Comparison of ENCODE assay signal across 24 cellular contexts in the genomic region with DNA sequence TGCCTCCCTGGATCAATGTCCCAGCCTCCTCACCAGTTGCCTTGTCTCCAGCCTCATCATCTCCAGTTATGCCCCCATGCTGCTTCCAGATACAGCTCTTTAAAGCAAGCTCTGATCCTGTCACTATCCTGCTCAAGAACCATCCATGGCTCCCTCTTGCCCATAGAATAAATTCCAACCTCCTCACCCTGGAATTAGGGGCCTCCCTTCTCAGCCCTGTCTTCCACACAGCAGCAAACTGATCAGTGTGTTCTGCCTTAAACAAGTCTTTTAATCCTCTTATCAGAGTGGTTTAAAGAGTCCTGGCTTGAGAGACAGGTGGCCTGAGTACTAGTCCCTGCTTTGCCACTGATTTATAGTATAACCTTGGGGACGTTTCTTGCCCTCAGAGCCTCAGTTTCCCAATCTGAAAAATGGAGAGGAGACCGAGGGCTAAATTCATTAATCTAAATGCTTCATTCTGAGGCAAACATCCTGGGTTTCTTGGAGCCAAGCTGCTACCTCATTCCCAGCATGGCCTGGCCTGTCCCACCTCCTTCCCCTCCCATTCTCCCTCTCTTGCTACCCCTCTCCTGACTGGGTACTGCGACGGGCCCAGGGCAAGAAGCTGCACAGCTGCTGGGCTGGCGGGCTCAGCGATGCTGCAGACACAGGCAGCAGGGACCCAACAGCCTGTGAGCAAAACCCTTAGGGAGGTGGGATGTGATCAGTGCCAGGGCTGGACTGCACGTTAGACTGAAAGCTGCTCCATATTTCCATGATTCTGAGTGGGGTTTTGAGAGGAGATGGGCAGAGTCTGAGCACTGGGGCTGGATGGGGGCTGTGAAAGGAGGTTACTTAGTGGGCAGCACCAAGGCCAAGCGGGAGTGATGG.
A peak's percentile ranks its signal among the peaks of the same experiment; 100 is the strongest.
DNase-seq lines count a peak whose midpoint lies in the region; TF ChIP-seq lines count a peak whose summit lies in the region.
"Had no signal": no experiment of that assay in that cellular context is flagged by ENCODE, and none has a peak within 500 bp of the region (broad histone marks: within the 10 kb centered on the region; RNA-seq: fewer than 3 reads in every experiment).

No MANE protein-coding gene starts in this region.

- H2AFZ ChIP-seq in osteoblast (ENCODE audit: low read length): no peak overlapping the region

- no peaks in the 10 kb centered on the region for H3K79me2 ChIP-seq in osteoblast (ENCODE audit: insufficient read depth, low read length)

- peaks cover 9% of the 10 kb centered on the region for H3K27me3 Mint-ChIP-seq in chondrocyte (ENCODE audit: low read depth)
- no peaks in the 10 kb centered on the region for H3K27me3 Mint-ChIP-seq in progenitor cell of endocrine pancreas
- peaks cover 3 to 35% of the 10 kb centered on the region in 2 donors for H3K27me3 Mint-ChIP-seq in CD4-positive, alpha-beta memory T cell

- TF ChIP-seq CTCF in chondrocyte (IDR thresholded peaks at IDR 0.05) (no peak), osteoblast (IDR thresholded peaks at IDR 0.05; ENCODE audit: extremely low read depth, low read depth, low read length) (no peak), progenitor cell of endocrine pancreas (IDR thresholded peaks at IDR 0.05; ENCODE audit: unreplicated experiment) (no peak)

- H3K4me2 ChIP-seq in osteoblast (ENCODE audit: insufficient read depth, low read length): no peak overlapping the region
- H3K4me2 ChIP-seq: BLaER1 had no signal

- intact Hi-C loops in CD4-positive, alpha-beta memory T cell (cut with micrococcal nuclease): no loop called here

- no peaks in the 10 kb centered on the region for H3K27me3 ChIP-seq in osteoblast (ENCODE audit: insufficient read depth, low read length)
- H3K27me3 ChIP-seq in CD4-positive, alpha-beta memory T cell (ENCODE audit: insufficient read depth, low read length): no peaks in the 10 kb centered on the region

- no peaks in the 10 kb centered on the region for H3K4me1 Mint-ChIP-seq in chondrocyte (ENCODE audit: low read depth)
- H3K4me1 Mint-ChIP-seq in progenitor cell of endocrine pancreas (ENCODE audit: low read depth): peaks cover 22% of the 10 kb centered on the region
- H3K4me1 Mint-ChIP-seq in CD4-positive, alpha-beta memory T cell: no peaks in the 10 kb centered on the region
- H3K4me1 Mint-ChIP-seq: IgD-negative memory B cell had no signal

- no peak overlapping the region for H3K27ac ChIP-seq in osteoblast (ENCODE audit: low read depth, low read length)
- H3K27ac ChIP-seq in CD4-positive, alpha-beta memory T cell (ENCODE audit: low read depth, low read length): no peak overlapping the region
- H3K27ac ChIP-seq: 22Rv1, BLaER1 had no signal

- H3K36me3 ChIP-seq in osteoblast (ENCODE audit: insufficient read depth, low read length): no peaks in the 10 kb centered on the region
- no peaks in the 10 kb centered on the region for H3K36me3 ChIP-seq in CD4-positive, alpha-beta memory T cell (ENCODE audit: insufficient read depth, low read length)
- H3K36me3 ChIP-seq: BLaER1 had no signal

- no peaks in the 10 kb centered on the region for H3K4me1 ChIP-seq in osteoblast (ENCODE audit: insufficient read depth, low read length)
- no peaks in the 10 kb centered on the region for H3K4me1 ChIP-seq in CD4-positive, alpha-beta memory T cell (ENCODE audit: insufficient read depth, low read length)
- H3K4me1 ChIP-seq: Caco-2 had no signal

- CTCF ChIA-PET in CD4-positive, alpha-beta memory T cell (lab: Charles Lee; ENCODE audit: partially characterized antibody): no interaction called here

- no peak overlapping the region for H3K4me3 ChIP-seq in osteoblast (ENCODE audit: insufficient read depth, low read length)
- H3K4me3 ChIP-seq in CD4-positive, alpha-beta memory T cell (ENCODE audit: low read length in 2 of 2): no peak overlapping the region
- H3K4me3 ChIP-seq: BLaER1 had no signal

- H3K9me3 Mint-ChIP-seq in chondrocyte (ENCODE audit: low read depth) (peaks cover 8% of the 10 kb centered on the region), progenitor cell of endocrine pancreas (ENCODE audit: low read depth) (peaks cover 7% of the 10 kb centered on the region)
- H3K9me3 Mint-ChIP-seq in CD4-positive, alpha-beta memory T cell: peaks cover 0 to 5% (median 1%) of the 10 kb centered on the region in 8 donors
- H3K9me3 Mint-ChIP-seq: CD4-positive, alpha-beta T cell had no signal

- peak; percentile 60 for DNase-seq in DMS 273 (lab: John Stamatoyannopoulos, UW; ENCODE audit: unreplicated experiment)
- no peak for DNase-seq in DMS 273 treated with DMSO at 0.1 percent for 48 hours (lab: John Stamatoyannopoulos, UW)
- DNase-seq in NCI-H1694 treated with DMSO at 0.1 percent for 48 hours (lab: John Stamatoyannopoulos, UW): peak; percentile 64
- peak; percentile 51 for DNase-seq in chondrocyte (ENCODE audit: low spot score)
- DNase-seq in osteoblast (ENCODE audit: insufficient read length, low spot score, missing footprints): peak; percentile 61
- DNase-seq in progenitor cell of endocrine pancreas (ENCODE audit: low spot score, unreplicated experiment): no peak
- no peak for DNase-seq in CD4-positive, alpha-beta memory T cell
- no peak for DNase-seq in OCI-M2 (lab: John Stamatoyannopoulos, UW; ENCODE audit: unreplicated experiment)
- DNase-seq: ACHN, Caco-2, DMS53, EL, H9, Kasumi-1, NCI-H187 treated with DMSO at 0.1 percent for 48 hours, NCI-H2107, NCI-H226, NCI-H510A treated with DMSO at 0.1 percent for 48 hours, OCI-M1, Right ventricle myocardium superior had no signal

- POLR2A ChIA-PET in CD4-positive, alpha-beta memory T cell (lab: Charles Lee; ENCODE audit: partially characterized antibody): no interaction called here

- no peak overlapping the region for H3K27ac Mint-ChIP-seq in chondrocyte (ENCODE audit: unreplicated experiment)
- H3K27ac Mint-ChIP-seq in progenitor cell of endocrine pancreas: no peak overlapping the region
- peak overlapping the region in 1 of 7 donors; percentile 58 for H3K27ac Mint-ChIP-seq in CD4-positive, alpha-beta memory T cell
- H3K27ac Mint-ChIP-seq: CD4-positive, alpha-beta T cell; IgD-negative memory B cell had no signal

- H3K4me3 Mint-ChIP-seq in chondrocyte (ENCODE audit: unreplicated experiment): no peak overlapping the region
- no peak overlapping the region for H3K4me3 Mint-ChIP-seq in progenitor cell of endocrine pancreas (ENCODE audit: low read depth)
- no peak overlapping the region for H3K4me3 Mint-ChIP-seq in CD4-positive, alpha-beta memory T cell
- H3K4me3 Mint-ChIP-seq: CD4-positive, alpha-beta T cell; H9; IgD-negative memory B cell had no signal

- no peaks in the 10 kb centered on the region for H3K9me3 ChIP-seq in osteoblast (ENCODE audit: low read depth, low read length)
- no peaks in the 10 kb centered on the region for H3K9me3 ChIP-seq in CD4-positive, alpha-beta memory T cell (ENCODE audit: control insufficient read depth in 1 of 2, low read length in 2 of 2)
- H3K9me3 ChIP-seq: BLaER1, Caco-2 had no signal

- H4K20me1 ChIP-seq in osteoblast (ENCODE audit: insufficient read depth, low read length): no peaks in the 10 kb centered on the region
- H4K20me1 ChIP-seq: BLaER1 had no signal

- peaks cover 3% of the 10 kb centered on the region for H3K36me3 Mint-ChIP-seq in chondrocyte (ENCODE audit: low read depth)
- H3K36me3 Mint-ChIP-seq in progenitor cell of endocrine pancreas (ENCODE audit: insufficient read depth): no peaks in the 10 kb centered on the region
- no peaks in the 10 kb centered on the region for H3K36me3 Mint-ChIP-seq in CD4-positive, alpha-beta memory T cell
- H3K36me3 Mint-ChIP-seq: IgD-negative memory B cell had no signal

Comparison
In these comparisons a context has a peak if more than half of its experiments do, and no peak if none do; other contexts are left out.
1. DNase-seq: peak in DMS 273 (single experiment), NCI-H1694 treated with DMSO at 0.1 percent for 48 hours (single experiment), chondrocyte (single experiment) and osteoblast (single experiment); none in DMS 273 treated with DMSO at 0.1 percent for 48 hours (single experiment), progenitor cell of endocrine pancreas (single experiment), CD4-positive, alpha-beta memory T cell (0 of 5) and OCI-M2 (single experiment).